In genomic region chr9:81981881-81982280, GRCh38 we compare ENCODE assay signal across 21 cellular contexts. TPM values are rescaled to one million over a fixed set of nuclear protein-coding genes. Genes with fewer than 3 reads are reported as not detected.
A peak's percentile ranks its signal among the peaks of the same experiment; 100 is the strongest.
DNase-seq lines count a peak whose midpoint lies in the region; ATAC-seq and TF ChIP-seq lines count a peak whose summit lies in the region.
"Had no signal": no experiment of that assay in that cellular context is flagged by ENCODE, and none has a peak within 500 bp of the region (broad histone marks: within the 10 kb centered on the region; RNA-seq: fewer than 3 reads in every experiment).

No MANE protein-coding gene starts in this region.

- no peaks in the 10 kb centered on the region for H3F3A ChIP-seq in OCI-LY1 (ENCODE audit: insufficient read depth, low read length)

- H3K36me3 ChIP-seq in OCI-LY1 (ENCODE audit: insufficient read depth, low read length) = no peaks in the 10 kb centered on the region
- H3K36me3 ChIP-seq in gastrocnemius medialis = no peaks in the 10 kb centered on the region
- H3K36me3 ChIP-seq: BLaER1 had no signal

- H3K4me1 Mint-ChIP-seq in naive B cell = peaks cover 11 to 19% (median 12%) of the 10 kb centered on the region in 3 donors
- H3K4me1 Mint-ChIP-seq: CD4-positive, CD25-positive, alpha-beta regulatory T cell; GM23338 had no signal

- no peaks in the 10 kb centered on the region for H3K79me2 ChIP-seq in OCI-LY1 (ENCODE audit: insufficient read depth, low read length)

- no peak overlapping the region for H3K4me3 ChIP-seq in OCI-LY1 (ENCODE audit: low read depth, low read length, poor library complexity, severe bottlenecking)
- no peak overlapping the region for H3K4me3 ChIP-seq in dorsolateral prefrontal cortex
- no peak overlapping the region for H3K4me3 ChIP-seq in gastrocnemius medialis
- H3K4me3 ChIP-seq: BLaER1, GM12878, GM23338 had no signal

- H3K4me3 Mint-ChIP-seq in naive B cell = peak overlapping the region in 3 of 8 donors; percentile 1 to 54 (median 2)
- H3K4me3 Mint-ChIP-seq: CD4-positive, CD25-positive, alpha-beta regulatory T cell; CD8-positive, alpha-beta T cell; GM23338; H9 had no signal

- H4K20me1 ChIP-seq in OCI-LY1 (ENCODE audit: insufficient read depth, low read length) = no peaks in the 10 kb centered on the region
- H4K20me1 ChIP-seq: BLaER1 had no signal

- intact Hi-C loops in dorsolateral prefrontal cortex (cut with DNase I) = no loop called here
- intact Hi-C loops in gastrocnemius medialis (cut with DNase I; ENCODE audit: low total_unique reads) = no loop called here

- no peak overlapping the region for H3K9ac ChIP-seq in OCI-LY1 (ENCODE audit: low read length)
- H3K9ac ChIP-seq: BLaER1 had no signal

- H3K4me1 ChIP-seq in OCI-LY1 (ENCODE audit: insufficient read depth, low read length, severe bottlenecking) = peaks cover 32% of the 10 kb centered on the region
- no peaks in the 10 kb centered on the region for H3K4me1 ChIP-seq in gastrocnemius medialis
- H3K4me1 ChIP-seq: BLaER1, Caco-2 had no signal

- no peaks in the 10 kb centered on the region for H3K36me3 Mint-ChIP-seq in naive B cell
- H3K36me3 Mint-ChIP-seq: CD4-positive, CD25-positive, alpha-beta regulatory T cell; CD8-positive, alpha-beta T cell had no signal

- ATAC-seq in GM18520 (IDR thresholded peaks at IDR 0.05; ENCODE audit: unreplicated experiment) (peak; percentile 23), naive B cell (ENCODE audit: low read depth in 2 of 2) (peak; percentile 23 to 47), gastrocnemius medialis (no peak)
- ATAC-seq: CD8-positive, alpha-beta T cell; GM12878; GM23338; HCT116 had no signal

- peaks cover 0 to 2% (median 0%) of the 10 kb centered on the region in 7 donors for H3K9me3 Mint-ChIP-seq in naive B cell
- H3K9me3 Mint-ChIP-seq: GM23338, H9 had no signal

- peaks cover 0 to 3% (median 0%) of the 10 kb centered on the region in 3 donors for H3K27me3 Mint-ChIP-seq in naive B cell
- H3K27me3 Mint-ChIP-seq: CD4-positive, CD25-positive, alpha-beta regulatory T cell had no signal

- H3K27me3 ChIP-seq in OCI-LY1 (ENCODE audit: insufficient read depth, low read length) = no peaks in the 10 kb centered on the region
- peaks cover 0 to 5% (median 0%) of the 10 kb centered on the region in 45 donors for H3K27me3 ChIP-seq in dorsolateral prefrontal cortex
- H3K27me3 ChIP-seq in gastrocnemius medialis = no peaks in the 10 kb centered on the region
- H3K27me3 ChIP-seq: BLaER1 had no signal

- 0 out of 2 replicates have a peak overlapping the region, but pooled peaks have one; percentile 7 for H3K4me2 ChIP-seq in OCI-LY1 (ENCODE audit: low read length)
- H3K4me2 ChIP-seq: BLaER1, GM23338 had no signal

- H2AFZ ChIP-seq in OCI-LY1 (ENCODE audit: low read length) = peak overlapping the region; percentile 5; the same call in 1 of the 2 replicates
- H2AFZ ChIP-seq: GM23338 had no signal

- DNase-seq in naive B cell = no peak
- DNase-seq in dorsolateral prefrontal cortex = no peak
- no peak for DNase-seq in gastrocnemius medialis
- no peak for DNase-seq in T1000 (lab: John Stamatoyannopoulos, UW)
- no peak for DNase-seq in kidney tubule cell (ENCODE audit: low spot score)
- DNase-seq: Caco-2; CD4-positive, CD25-positive, alpha-beta regulatory T cell; CD8-positive, alpha-beta T cell; DMS153; DND-41; H9 had no signal

- peak overlapping the region; percentile 8 for H3K27ac ChIP-seq in OCI-LY1 (ENCODE audit: low read depth, low read length, poor library complexity, severe bottlenecking)
- H3K27ac ChIP-seq in dorsolateral prefrontal cortex = no peak overlapping the region
- no peak overlapping the region for H3K27ac ChIP-seq in gastrocnemius medialis
- H3K27ac ChIP-seq: BLaER1, C4-2B had no signal

- H3K27ac Mint-ChIP-seq in naive B cell = peak overlapping the region in 2 of 6 donors; percentile 14 to 65
- H3K27ac Mint-ChIP-seq: CD4-positive, CD25-positive, alpha-beta regulatory T cell; CD8-positive, alpha-beta T cell; GM23338; H9 had no signal

- no peaks in the 10 kb centered on the region for H3K9me3 ChIP-seq in OCI-LY1 (ENCODE audit: low read length)
- no peaks in the 10 kb centered on the region for H3K9me3 ChIP-seq in gastrocnemius medialis
- H3K9me3 ChIP-seq: Caco-2 had no signal

- H3K9me2 ChIP-seq in OCI-LY1 (ENCODE audit: low read depth, low read length) = no peaks in the 10 kb centered on the region

- no peak for TF ChIP-seq POLR2A in gastrocnemius medialis (IDR thresholded peaks at IDR 0.05)

- in situ Hi-C loops in gastrocnemius medialis (cut with MboI; ENCODE audit: low sequenced_read_pairs in 4 of 4) = no loop called here

- TF ChIP-seq CTCF in OCI-LY1 (IDR thresholded peaks at IDR 0.05; ENCODE audit: low read length) (no peak), dorsolateral prefrontal cortex (IDR thresholded peaks at IDR 0.05 in 54 of 56, conservative IDR thresholded peaks at IDR 0.05 in 2 of 56; ENCODE audit: low read depth in 1 of 56, partially characterized antibody in 56 of 56) (no peak), gastrocnemius medialis (IDR thresholded peaks at IDR 0.05 in 4 of 5, conservative IDR thresholded peaks at IDR 0.05 in 1 of 5) (no peak)

RNA-seq across cellular contexts. Expression of gene SPATA31D1, which starts 6.7 kb away (rescaled TPM):
- polyA plus RNA-seq in naive B cell (ENCODE audit: low read depth in 6 of 6) = not detected
- total RNA-seq in dorsolateral prefrontal cortex = not detected
- not detected for total RNA-seq in gastrocnemius medialis
- total RNA-seq: A172; A673; Caco-2; CD4-positive, CD25-positive, alpha-beta regulatory T cell; CD8-positive, alpha-beta T cell; GM23338; H4; H9 had no signal
- polyA plus RNA-seq: CD4-positive, CD25-positive, alpha-beta regulatory T cell; GM23338 had no signal

RNA-seq across cellular contexts. Expression of gene SPATA31D3, which starts 38.6 kb away (rescaled TPM):
- polyA plus RNA-seq in naive B cell (ENCODE audit: low read depth in 6 of 6) = not detected
- total RNA-seq in dorsolateral prefrontal cortex = not detected
- not detected for total RNA-seq in gastrocnemius medialis
- total RNA-seq: A172; A673; Caco-2; CD4-positive, CD25-positive, alpha-beta regulatory T cell; CD8-positive, alpha-beta T cell; GM12878; GM23338; H4; H9 had no signal
- polyA plus RNA-seq: CD4-positive, CD25-positive, alpha-beta regulatory T cell; GM12878; GM23338 had no signal

RNA-seq across cellular contexts. Expression of gene SPATA31D4, which starts 53.7 kb away (rescaled TPM):
- not detected for polyA plus RNA-seq in naive B cell (ENCODE audit: low read depth in 6 of 6)
- not detected for total RNA-seq in dorsolateral prefrontal cortex
- not detected for total RNA-seq in gastrocnemius medialis
- total RNA-seq: A172; A673; Caco-2; CD4-positive, CD25-positive, alpha-beta regulatory T cell; CD8-positive, alpha-beta T cell; GM12878; GM23338; H4; H9 had no signal
- polyA plus RNA-seq: CD4-positive, CD25-positive, alpha-beta regulatory T cell; GM12878; GM23338 had no signal

Comparison
In these comparisons a context has a peak if more than half of its experiments do, and no peak if none do; other contexts are left out.
1. ATAC-seq: peak in GM18520 (single experiment) and naive B cell (2 of 2); none in gastrocnemius medialis (0 of 2).